ENCODE assay signal across 11 cellular contexts in genomic region chr5:132469380-132470372, GRCh38. TPM values are rescaled to one million over a fixed set of nuclear protein-coding genes. Genes with fewer than 3 reads are reported as not detected.
A peak's percentile ranks its signal among the peaks of the same experiment; 100 is the strongest.
DNase-seq lines count a peak whose midpoint lies in the region; ATAC-seq and TF ChIP-seq lines count a peak whose summit lies in the region.
"Had no signal": no experiment of that assay in that cellular context is flagged by ENCODE, and none has a peak within 500 bp of the region (broad histone marks: within the 10 kb centered on the region; RNA-seq: fewer than 3 reads in every experiment).

No MANE protein-coding gene starts in this region.

- no peak overlapping the region for H3K4me3 ChIP-seq in Peyer's patch
- H3K4me3 ChIP-seq in subcutaneous abdominal adipose tissue (ENCODE audit: low read depth in 1 of 5, low read length in 5 of 5): no peak overlapping the region
- no peak overlapping the region for H3K4me3 ChIP-seq in ascending aorta
- H3K4me3 ChIP-seq: gastrocnemius medialis, vagina had no signal

- H3K9ac ChIP-seq in subcutaneous abdominal adipose tissue (ENCODE audit: low read length in 5 of 5): peak overlapping the region in 1 of 5 donors; percentile 32

- H3K27me3 Mint-ChIP-seq in activated T-cell treated with anti-CD3 and anti-CD28 coated beads, Interleukin-2, amount 50 U/mL, for 72 hours (ENCODE audit: low read depth): no peaks in the 10 kb centered on the region
- no peaks in the 10 kb centered on the region for H3K27me3 Mint-ChIP-seq in activated T-cell treated with anti-CD3 and anti-CD28 coated beads, Interleukin-2, amount 50 U/mL, for 4 hours (ENCODE audit: low read depth)

- peak overlapping the region in 3 of 4 donors; percentile 37 to 88 (median 54) for H3K27ac ChIP-seq in Peyer's patch
- peak overlapping the region; percentile 19 for H3K27ac ChIP-seq in subcutaneous abdominal adipose tissue (ENCODE audit: low read depth, low read length)
- H3K27ac ChIP-seq in ascending aorta: no peak overlapping the region
- H3K27ac ChIP-seq: gastrocnemius medialis, vagina had no signal

- H3K36me3 Mint-ChIP-seq in activated T-cell treated with anti-CD3 and anti-CD28 coated beads, Interleukin-2, amount 50 U/mL, for 72 hours (ENCODE audit: insufficient read depth in 2 of 2): peaks cover 1 to 2% of the 10 kb centered on the region in 2 donors
- H3K36me3 Mint-ChIP-seq in activated T-cell treated with anti-CD3 and anti-CD28 coated beads, Interleukin-2, amount 50 U/mL, for 4 hours (ENCODE audit: insufficient read depth): no peaks in the 10 kb centered on the region

- H3K4me3 Mint-ChIP-seq in activated T-cell treated with anti-CD3 and anti-CD28 coated beads, Interleukin-2, amount 50 U/mL, for 72 hours: no peak overlapping the region
- H3K4me3 Mint-ChIP-seq in activated T-cell treated with anti-CD3 and anti-CD28 coated beads, Interleukin-2, amount 50 U/mL, for 4 hours: no peak overlapping the region

- H3K4me1 Mint-ChIP-seq in activated T-cell treated with anti-CD3 and anti-CD28 coated beads, Interleukin-2, amount 50 U/mL, for 72 hours (ENCODE audit: low read depth): peaks cover 77% of the 10 kb centered on the region
- H3K4me1 Mint-ChIP-seq in activated T-cell treated with anti-CD3 and anti-CD28 coated beads, Interleukin-2, amount 50 U/mL, for 4 hours (ENCODE audit: low read depth): peaks cover 89% of the 10 kb centered on the region

- no peak for DNase-seq in activated T-cell treated with anti-CD3 and anti-CD28 coated beads, Interleukin-2, amount 50 U/mL, for 72 hours
- no peak for DNase-seq in activated T-cell treated with anti-CD3 and anti-CD28 coated beads, Interleukin-2, amount 50 U/mL, for 4 hours
- DNase-seq in Peyer's patch (peak in 2 of 3 donors; percentile 22 to 46), hepatic stellate cell (ENCODE audit: low spot score) (peak; percentile 68), mucosa of gallbladder (ENCODE audit: low spot score) (no peak), cortex of kidney (lab: John Stamatoyannopoulos, UW) (no peak), ascending aorta (ENCODE audit: low spot score in 2 of 2) (no peak)
- DNase-seq: NCI-H774 had no signal

- TF ChIP-seq CTCF in Peyer's patch (IDR thresholded peaks at IDR 0.05) (peak in 2 of 6 experiments; percentile 9 to 39), ascending aorta (IDR thresholded peaks at IDR 0.05) (no peak)

- TF ChIP-seq POLR2A in Peyer's patch (IDR thresholded peaks at IDR 0.05): no peak

- H3K27me3 ChIP-seq in Peyer's patch: no peaks in the 10 kb centered on the region
- H3K27me3 ChIP-seq in subcutaneous abdominal adipose tissue (ENCODE audit: control insufficient read depth in 5 of 5, insufficient read depth in 4 of 5, low read length in 5 of 5): no peaks in the 10 kb centered on the region
- H3K27me3 ChIP-seq in ascending aorta: no peaks in the 10 kb centered on the region
- H3K27me3 ChIP-seq: gastrocnemius medialis, vagina had no signal

- H3K27ac Mint-ChIP-seq in activated T-cell treated with anti-CD3 and anti-CD28 coated beads, Interleukin-2, amount 50 U/mL, for 72 hours: peak overlapping the region; percentile 15

- no peaks in the 10 kb centered on the region for H3K9me3 Mint-ChIP-seq in activated T-cell treated with anti-CD3 and anti-CD28 coated beads, Interleukin-2, amount 50 U/mL, for 72 hours
- H3K9me3 Mint-ChIP-seq in activated T-cell treated with anti-CD3 and anti-CD28 coated beads, Interleukin-2, amount 50 U/mL, for 4 hours: no peaks in the 10 kb centered on the region

- ATAC-seq in activated T-cell treated with anti-CD3 and anti-CD28 coated beads, Interleukin-2, amount 50 U/mL, for 72 hours (replicated peaks in 1 of 2): no peak
- no peak for ATAC-seq in activated T-cell treated with anti-CD3 and anti-CD28 coated beads, Interleukin-2, amount 50 U/mL, for 4 hours
- ATAC-seq: gastrocnemius medialis had no signal

- no peaks in the 10 kb centered on the region for H3K36me3 ChIP-seq in Peyer's patch
- peaks cover 0 to 9% (median 0%) of the 10 kb centered on the region in 5 donors for H3K36me3 ChIP-seq in subcutaneous abdominal adipose tissue (ENCODE audit: control insufficient read depth in 5 of 5, insufficient read depth in 5 of 5, low read length in 5 of 5)
- H3K36me3 ChIP-seq in ascending aorta: peaks cover 0 to 5% of the 10 kb centered on the region in 2 donors
- H3K36me3 ChIP-seq: gastrocnemius medialis, vagina had no signal

- H3K4me1 ChIP-seq in Peyer's patch (peaks cover 5 to 90% (median 52%) of the 10 kb centered on the region in 4 donors), subcutaneous abdominal adipose tissue (ENCODE audit: control insufficient read depth in 5 of 5, insufficient read depth in 5 of 5, low read length in 5 of 5) (peaks cover 14 to 63% (median 56%) of the 10 kb centered on the region in 5 donors), ascending aorta (peaks cover 0 to 8% of the 10 kb centered on the region in 2 donors)

- H3K9me3 ChIP-seq in Peyer's patch: no peaks in the 10 kb centered on the region
- no peaks in the 10 kb centered on the region for H3K9me3 ChIP-seq in subcutaneous abdominal adipose tissue (ENCODE audit: control insufficient read depth in 5 of 5, low read length in 5 of 5)
- no peaks in the 10 kb centered on the region for H3K9me3 ChIP-seq in ascending aorta
- H3K9me3 ChIP-seq: gastrocnemius medialis, vagina had no signal

- intact Hi-C loops in ascending aorta (cut with DNase I): no loop called here

RNA-seq across cellular contexts. Expression of gene IRF1, which starts 20.9 kb away (rescaled TPM):
- total RNA-seq in activated T-cell treated with anti-CD3 and anti-CD28 coated beads, Interleukin-2, amount 50 U/mL, for 72 hours: 100 to 1,000 TPM; 212 to 226 TPM
- 100 to 1,000 TPM; 342 to 390 (median 377) TPM for total RNA-seq in activated T-cell treated with anti-CD3 and anti-CD28 coated beads, Interleukin-2, amount 50 U/mL, for 4 hours
- total RNA-seq in Peyer's patch (100 to 1,000 TPM in 3 of 4 donors, 10 to 100 TPM in 1; 92.7 to 152 (median 122) TPM), mucosa of gallbladder (38.3 TPM), ascending aorta (57.7 TPM)

Comparison
In these comparisons a context has a peak if more than half of its experiments do, and no peak if none do; other contexts are left out.
1. DNase-seq: peak in Peyer's patch (2 of 3) and hepatic stellate cell (single experiment); none in activated T-cell treated with anti-CD3 and anti-CD28 coated beads, Interleukin-2, amount 50 U/mL, for 72 hours (0 of 2), activated T-cell treated with anti-CD3 and anti-CD28 coated beads, Interleukin-2, amount 50 U/mL, for 4 hours (single experiment), mucosa of gallbladder (single experiment), cortex of kidney (single experiment) and ascending aorta (0 of 2).
2. H3K27ac ChIP-seq: peak in Peyer's patch (3 of 4) and subcutaneous abdominal adipose tissue (single experiment); none in ascending aorta (0 of 2).